In the genomic region with DNA sequence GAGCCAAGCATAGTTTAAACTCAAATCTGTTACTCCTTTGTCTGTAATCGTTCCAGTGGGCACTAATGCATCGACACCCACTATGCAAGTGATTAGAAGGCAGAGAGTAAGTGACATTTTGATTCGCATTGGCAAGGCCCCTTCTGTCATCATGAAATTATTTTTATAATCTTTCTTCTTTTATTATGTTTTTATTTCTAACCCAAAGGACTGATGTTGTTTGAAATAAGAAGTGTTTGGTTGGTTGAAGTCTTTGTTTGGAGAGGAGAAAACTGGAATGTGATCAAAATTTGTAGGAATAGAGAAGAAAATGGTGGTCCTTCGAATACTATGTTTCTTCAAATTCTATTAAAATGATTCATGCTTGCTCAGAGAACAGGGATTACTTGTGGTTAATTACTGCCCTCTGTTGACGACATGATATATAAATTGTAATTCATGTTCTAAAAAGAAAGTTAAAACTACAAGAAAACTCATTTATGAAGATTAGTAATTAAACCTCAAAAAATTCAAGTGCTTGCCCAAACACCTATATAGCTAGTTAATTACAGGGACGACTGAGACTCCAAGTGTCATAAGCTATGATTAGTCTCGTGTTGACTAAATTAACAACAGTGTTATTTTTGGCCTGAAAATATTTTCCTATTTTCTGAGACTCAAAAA, we compare ENCODE assay signal across 8 cellular contexts. TPM values are rescaled to one million over a fixed set of nuclear protein-coding genes. Genes with fewer than 3 reads are reported as not detected.
DNase-seq lines count a peak whose midpoint lies in the region; ATAC-seq and TF ChIP-seq lines count a peak whose summit lies in the region.

No MANE protein-coding gene starts in this region.

- H3K27me3 ChIP-seq in aorta (ENCODE audit: control insufficient read depth in 1 of 2, insufficient read depth in 2 of 2, low read length in 1 of 2): no peaks in the 10 kb centered on the region

- WGBS in aorta, 2 donors: 19 to 20% methylated on average over 7 of the region's 7 CpGs

- no peak overlapping the region for H3K27ac ChIP-seq in aorta (ENCODE audit: low read depth in 1 of 2, low read length in 2 of 2)

- in situ Hi-C loops in astrocyte of the spinal cord (cut with HindIII; ENCODE audit: low sequenced_read_pairs): no loop called here

- TF ChIP-seq CTCF in astrocyte of the spinal cord (IDR thresholded peaks at IDR 0.05; ENCODE audit: low read depth, low read length): peak; percentile 27

- H3K4me3 ChIP-seq in astrocyte of the spinal cord (ENCODE audit: low read depth, low read length) (peak overlapping the region; percentile 32), aorta (ENCODE audit: low read length in 2 of 2) (peak overlapping the region; percentile 31 to 90)

- peak; percentile 56 for DNase-seq in AG08395 (ENCODE audit: low spot score)
- peak; percentile 48 for DNase-seq in NCI-H2029 (lab: John Stamatoyannopoulos, UW)
- DNase-seq in astrocyte of the spinal cord (ENCODE audit: low read depth, low spot score): peak; percentile 87
- no peak for DNase-seq in left colon
- DNase-seq in aorta: no peak
- no peak for DNase-seq in germinal center (ENCODE audit: low spot score)
- DNase-seq in GOT3 (lab: John Stamatoyannopoulos, UW): no peak

- H3K9me3 ChIP-seq in aorta (ENCODE audit: control insufficient read depth, low read length): no peaks in the 10 kb centered on the region

- intact Hi-C loops in left colon (cut with DNase I, micrococcal nuclease) (loop anchor here in 1 of 2 donors (2.0 to 10.0 kb wide), 3 partner anchors 80 to 924 kb away; no protein-coding TSS in a partner anchor), aorta (cut with DNase I) (loop anchor here (1.0 to 10.0 kb wide), 4 partner anchors 79 to 932 kb away; a partner anchor contains a TSS)

- no peaks in the 10 kb centered on the region for H3K36me3 ChIP-seq in aorta (ENCODE audit: control insufficient read depth in 1 of 2, insufficient read depth in 2 of 2, low read length in 1 of 2)

- ATAC-seq in GM21576 (IDR thresholded peaks at IDR 0.05; ENCODE audit: unreplicated experiment): peak; percentile 42
- ATAC-seq in left colon: peak; percentile 63
- peak; percentile 89 for ATAC-seq in aorta (ENCODE audit: low FRiP score)

- H3K4me1 ChIP-seq in aorta (ENCODE audit: control insufficient read depth in 1 of 2, insufficient read depth in 2 of 2, low read length in 2 of 2): peaks cover 0 to 2% of the 10 kb centered on the region in 2 donors

RNA-seq across cellular contexts. Expression of a gene that starts 26.4 kb away (rescaled TPM):
- total RNA-seq in left colon (10 to 100 TPM; 19.2 to 23.2 TPM), aorta (100 to 1,000 TPM; 105 to 135 TPM)
- polyA plus RNA-seq in aorta: 10 to 100 TPM; 20.5 to 93.1 TPM

Comparison
In these comparisons a context has a peak if more than half of its experiments do, and no peak if none do; other contexts are left out.
1. DNase-seq: peak in AG08395 (single experiment), NCI-H2029 (single experiment) and astrocyte of the spinal cord (single experiment); none in left colon (0 of 2), aorta (0 of 2), germinal center (single experiment) and GOT3 (single experiment).
2. RNA of a gene that starts 26.4 kb away (total RNA-seq): 105 to 135 TPM in aorta; 19.2 to 23.2 TPM in left colon; every median in the first group is over 4 times any median in the second.
3. Peak in every context shown above with its lines, with median percentiles within 50 percentile points of each other: ATAC-seq.